11 cellular contexts compared by ENCODE assay signal in the genomic region with DNA sequence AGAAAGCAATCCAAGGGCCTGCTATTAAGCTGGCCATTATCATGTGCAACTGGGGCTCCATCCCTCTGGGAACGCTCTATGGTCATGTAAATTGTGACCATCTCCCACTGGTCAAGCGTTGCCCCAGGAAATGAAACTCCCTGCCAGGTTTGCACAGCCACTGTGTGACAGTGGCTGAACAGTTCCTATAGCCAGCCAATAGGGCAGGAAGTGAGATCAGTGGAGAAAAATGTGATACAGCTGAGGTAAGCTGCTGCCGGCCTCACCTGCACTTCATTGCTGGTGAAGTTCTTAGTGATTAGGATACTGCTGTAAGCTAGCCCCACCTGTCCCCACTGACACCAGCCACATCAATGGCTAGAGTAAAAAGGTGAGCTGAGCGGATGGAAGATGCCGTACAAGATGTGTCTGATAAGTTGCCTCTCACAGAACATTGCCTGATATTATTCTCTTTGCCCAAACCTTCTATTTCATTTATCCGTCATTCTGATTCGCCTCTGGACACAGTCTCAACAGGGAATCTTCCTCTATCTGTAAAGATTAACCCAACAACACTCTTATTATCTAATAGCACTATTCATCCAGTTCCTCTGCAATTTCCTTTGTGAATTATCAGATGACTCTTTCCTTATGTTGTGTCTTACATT. TPM values are rescaled to one million over a fixed set of nuclear protein-coding genes. Genes with fewer than 3 reads are reported as not detected.
DNase-seq lines count a peak whose midpoint lies in the region; ATAC-seq, FAIRE-seq and TF ChIP-seq lines count a peak whose summit lies in the region.
"Had no signal": no experiment of that assay in that cellular context is flagged by ENCODE, and none has a peak within 500 bp of the region (broad histone marks: within the 10 kb centered on the region; RNA-seq: fewer than 3 reads in every experiment).

No MANE protein-coding gene starts in this region.

- H2BK5ac ChIP-seq in neuronal stem cell (ENCODE audit: low read length), result no peak overlapping the region

- 31% methylated on average over 7 of the region's 7 CpGs for WGBS in A549 (ENCODE audit: missing lambda C conversion rate)
- 70 to 81% methylated on average over 7 of the region's 7 CpGs for WGBS in lung, 2 donors
- WGBS in neuronal stem cell (ENCODE audit: extremely low coverage in 2 of 2, insufficient read length in 2 of 2, insufficient replicate concordance in 1 of 2), 2 donors, result no CpG with 5 or more reads among the region's 7 CpGs

- peaks cover 40% of the 10 kb centered on the region for H3K4me1 Mint-ChIP-seq in chondrocyte (ENCODE audit: low read depth)

- H2AK5ac ChIP-seq in neuronal stem cell (ENCODE audit: low read depth, low read length), result no peak overlapping the region

- H4K8ac ChIP-seq in neuronal stem cell (ENCODE audit: low read depth, low read length), result no peak overlapping the region

- no peaks in the 10 kb centered on the region for H3K9me3 Mint-ChIP-seq in chondrocyte (ENCODE audit: low read depth)
- H3K9me3 Mint-ChIP-seq: activated naive CD4-positive, alpha-beta T cell treated with anti-CD3 and anti-CD28 coated beads, Interleukin-2, amount 50 U/mL, for 72 hours had no signal

- no peaks in the 10 kb centered on the region for H3K27me3 Mint-ChIP-seq in chondrocyte (ENCODE audit: low read depth)

- H3K4me2 ChIP-seq in A549 (peak overlapping the region; percentile 71), neuronal stem cell (ENCODE audit: insufficient read depth, low read length, poor library complexity, severe bottlenecking) (no peak overlapping the region)

- H3K4ac ChIP-seq in neuronal stem cell (ENCODE audit: low read length), result no peak overlapping the region

- no peak for TF ChIP-seq POLR2A in A549 (IDR thresholded peaks at IDR 0.05; ENCODE audit: low read length)

- no peak overlapping the region for H2BK12ac ChIP-seq in neuronal stem cell (ENCODE audit: low read length)

- no peaks in the 10 kb centered on the region for H3K79me1 ChIP-seq in neuronal stem cell (ENCODE audit: low read depth, low read length)

- no peaks in the 10 kb centered on the region for H3K36me3 Mint-ChIP-seq in chondrocyte (ENCODE audit: low read depth)
- H3K36me3 Mint-ChIP-seq: activated naive CD4-positive, alpha-beta T cell treated with anti-CD3 and anti-CD28 coated beads, Interleukin-2, amount 50 U/mL, for 72 hours had no signal

- H3K14ac ChIP-seq in neuronal stem cell (ENCODE audit: low read length), result no peak overlapping the region

- H3K9me3 ChIP-seq in A549 (no peaks in the 10 kb centered on the region), lung (ENCODE audit: control insufficient read depth in 2 of 2, insufficient read depth in 1 of 2, low read length in 1 of 2) (no peaks in the 10 kb centered on the region), neuronal stem cell (replicated peaks in 1 of 2; ENCODE audit: control insufficient read depth in 2 of 2, insufficient read depth in 1 of 2, low read depth in 1 of 2, low read length in 2 of 2) (no peaks in the 10 kb centered on the region)

- H3K4me3 Mint-ChIP-seq in chondrocyte (ENCODE audit: unreplicated experiment), result no peak overlapping the region

- H3K4me1 ChIP-seq in A549 (peaks cover 24% of the 10 kb centered on the region), lung (ENCODE audit: control insufficient read depth in 2 of 2, insufficient read depth in 2 of 2, low read length in 2 of 2) (peaks cover 0 to 13% of the 10 kb centered on the region in 2 donors), neuronal stem cell (ENCODE audit: control insufficient read depth in 2 of 2, insufficient read depth in 1 of 2, low read depth in 1 of 2, low read length in 2 of 2) (peaks cover 4 to 5% of the 10 kb centered on the region in 2 donors)

- peak overlapping the region; percentile 86 to 92 for H3K27ac ChIP-seq in A549
- peak overlapping the region; percentile 38 to 83 for H3K27ac ChIP-seq in lung (ENCODE audit: low read depth in 1 of 2, low read length in 1 of 2)
- no peak overlapping the region for H3K27ac ChIP-seq in neuronal stem cell (replicated peaks; ENCODE audit: low read length)

- CTCF ChIA-PET in A549 (lab: Yijun Ruan, JAX), result interaction anchor here (1.7 to 2.3 kb wide), 2 partner anchors 11 kb away, joined by 4 to 14 read pairs; no protein-coding TSS in a partner anchor

- ATAC-seq in A549, result peak; percentile 66 to 71
- ATAC-seq in lung (ENCODE audit: insufficient read depth, low FRiP score), result peak; percentile 7
- no peak for ATAC-seq in GM19452 (IDR thresholded peaks at IDR 0.05; ENCODE audit: unreplicated experiment)
- ATAC-seq in HG03196 (IDR thresholded peaks at IDR 0.05; ENCODE audit: unreplicated experiment), result no peak
- ATAC-seq: activated naive CD4-positive, alpha-beta T cell treated with anti-CD3 and anti-CD28 coated beads, Interleukin-2, amount 50 U/mL, for 72 hours had no signal

- TF ChIP-seq CTCF in A549 (IDR thresholded peaks at IDR 0.05), result no peak
- no peak for TF ChIP-seq CTCF in chondrocyte (IDR thresholded peaks at IDR 0.05)
- no peak for TF ChIP-seq CTCF in lung (IDR thresholded peaks at IDR 0.05; ENCODE audit: control extremely low read depth, extremely low read depth)

- H3K27me3 ChIP-seq in lung (ENCODE audit: control insufficient read depth, insufficient read depth) (no peaks in the 10 kb centered on the region), neuronal stem cell (ENCODE audit: control insufficient read depth in 3 of 3, insufficient read depth in 3 of 3, low read depth in 1 of 3, low read length in 3 of 3) (no peaks in the 10 kb centered on the region)
- H3K27me3 ChIP-seq: BLaER1 treated with 17β-estradiol and CSF1 and Interleukin-3, amounts not matched to agents 10 nM and 100 nM had no signal

- no peak for TF ChIP-seq EP300 in A549 (IDR thresholded peaks at IDR 0.05)

- POLR2A ChIA-PET in A549 (lab: Yijun Ruan, JAX), result interaction anchor here (1.4 to 1.6 kb wide), 2 partner anchors 38 to 75 kb away, joined by 3 to 14 read pairs; no protein-coding TSS in a partner anchor

- DNase-seq in A549 (ENCODE audit: low read depth in 1 of 2, low spot score in 1 of 2), result peak; percentile 61 to 63
- peak; percentile 35 for DNase-seq in HT1080 (ENCODE audit: low read depth)
- DNase-seq in chondrocyte (ENCODE audit: low spot score), result no peak
- no peak for DNase-seq in lung (ENCODE audit: low spot score)
- no peak for DNase-seq in neuronal stem cell (ENCODE audit: low spot score)
- DNase-seq in putamen (ENCODE audit: low spot score), result no peak
- DNase-seq: T-helper 9 cell had no signal

- no peak for TF ChIP-seq RAD21 in A549 (conservative IDR thresholded peaks at IDR 0.05 in 1 of 2, IDR thresholded peaks at IDR 0.05 in 1 of 2)

- H3K36me3 ChIP-seq in lung (ENCODE audit: control insufficient read depth in 2 of 2, insufficient read depth in 2 of 2, low read length in 2 of 2) (no peaks in the 10 kb centered on the region), neuronal stem cell (replicated peaks in 1 of 2; ENCODE audit: control insufficient read depth in 2 of 2, insufficient read depth in 2 of 2, low read length in 2 of 2) (no peaks in the 10 kb centered on the region)
- H3K36me3 ChIP-seq: BLaER1 treated with 17β-estradiol and CSF1 and Interleukin-3, amounts not matched to agents 10 nM and 100 nM had no signal

- no peak overlapping the region for H3K9ac ChIP-seq in neuronal stem cell (ENCODE audit: low read depth, low read length, poor library complexity)
- H3K9ac ChIP-seq: BLaER1 treated with 17β-estradiol and CSF1 and Interleukin-3, amounts not matched to agents 10 nM and 100 nM had no signal

- no peak overlapping the region for H4K91ac ChIP-seq in neuronal stem cell (ENCODE audit: low read depth, low read length, poor library complexity)

- H3K4me3 ChIP-seq in A549 (0 out of 3 replicates have a peak overlapping the region, but pooled peaks have one; percentile 0), lung (no peak overlapping the region), neuronal stem cell (ENCODE audit: low read length in 2 of 2) (no peak overlapping the region)
- H3K4me3 ChIP-seq: BLaER1 treated with 17β-estradiol and CSF1 and Interleukin-3, amounts not matched to agents 10 nM and 100 nM had no signal

- H3K18ac ChIP-seq in neuronal stem cell (ENCODE audit: low read length), result no peak overlapping the region

- no peak overlapping the region for H2BK15ac ChIP-seq in neuronal stem cell (ENCODE audit: low read length)

- no peak overlapping the region for H3K23ac ChIP-seq in neuronal stem cell (ENCODE audit: low read depth, low read length, poor library complexity)

- peak overlapping the region; percentile 83 for H3K27ac Mint-ChIP-seq in chondrocyte (ENCODE audit: unreplicated experiment)
- H3K27ac Mint-ChIP-seq: activated naive CD4-positive, alpha-beta T cell treated with anti-CD3 and anti-CD28 coated beads, Interleukin-2, amount 50 U/mL, for 72 hours had no signal

- FAIRE-seq in A549 (lab: Jason Lieb, UNC), result no peak

- H2AFZ ChIP-seq in neuronal stem cell (ENCODE audit: low read length), result no peak overlapping the region

- no peak overlapping the region for H2BK120ac ChIP-seq in neuronal stem cell (ENCODE audit: low read depth, low read length)

TF ChIP-seq in A549, 52 proteins besides CTCF, POLR2A, EP300 and RAD21:
- peak; percentile 61; the same call in 1 of the 2 replicates for TF ChIP-seq HOXB13 (CRISPR knock-in tag; IDR thresholded peaks at IDR 0.05; ENCODE audit: low read depth)
- TF ChIP-seq RFX5 (IDR thresholded peaks at IDR 0.05), result no peak

RNA-seq across cellular contexts. Expression of a gene that starts 38.4 kb away (rescaled TPM):
- polyA plus RNA-seq in A549 (2011; rRNA removed), result 25.9 and 28.4 TPM in 2 replicates
- 4.3 and 5.5 TPM in 2 replicates for polyA plus RNA-seq in A549 (2012; cell fraction: cytosol; rRNA removed)
- polyA plus RNA-seq in A549 (2012; cell fraction: nucleus; rRNA removed), result 6.7 and 9.7 TPM in 2 replicates
- 11.4 to 12.6 TPM (median 12.5 TPM) in 3 replicates for polyA plus RNA-seq in A549 (2017; fragmentation: RNase III; extraction: RNeasy Plus Mini Kit Qiagen cat#74134 plus additional on column Dnase treatment)
- 38.6 and 39.3 TPM in 2 replicates for polyA minus RNA-seq in A549 (2011; rRNA and poly(A)+ RNA removed)
- 14.2 and 14.6 TPM in 2 replicates for total RNA-seq in HT1080 (2014; rRNA removed; shearing (Covaris generic))
- polyA plus RNA-seq in HT1080 (2015; cell fraction: cytosol; rRNA removed), result 13.3 and 19.3 TPM in 2 replicates
- polyA plus RNA-seq in HT1080 (2015; cell fraction: nucleus; rRNA removed), result 22.1 and 22.8 TPM in 2 replicates
- 59.1 to 77.6 TPM (median 61.6 TPM) in 3 replicates for total RNA-seq in chondrocyte
- 10 to 100 TPM; 32.7 to 97.4 TPM for total RNA-seq in lung
- polyA plus RNA-seq in lung, result 1 to 10 TPM; 6.4 to 7.7 TPM
- 10.3 TPM for polyA plus RNA-seq in neuronal stem cell (2013, experiment 1 of 2)
- polyA plus RNA-seq in neuronal stem cell (2013, experiment 2 of 2), result 10.3 TPM

Comparison
In these comparisons a context has a peak if more than half of its experiments do, and no peak if none do; other contexts are left out.
1. ATAC-seq: peak in A549 (2 of 2) and lung (single experiment); none in GM19452 (single experiment) and HG03196 (single experiment).
2. DNase-seq: peak in A549 (2 of 2) and HT1080 (single experiment); none in chondrocyte (single experiment), lung (single experiment), neuronal stem cell (single experiment) and putamen (single experiment).